Comparison of ENCODE assay signal across 8 cellular contexts in the genomic region with DNA sequence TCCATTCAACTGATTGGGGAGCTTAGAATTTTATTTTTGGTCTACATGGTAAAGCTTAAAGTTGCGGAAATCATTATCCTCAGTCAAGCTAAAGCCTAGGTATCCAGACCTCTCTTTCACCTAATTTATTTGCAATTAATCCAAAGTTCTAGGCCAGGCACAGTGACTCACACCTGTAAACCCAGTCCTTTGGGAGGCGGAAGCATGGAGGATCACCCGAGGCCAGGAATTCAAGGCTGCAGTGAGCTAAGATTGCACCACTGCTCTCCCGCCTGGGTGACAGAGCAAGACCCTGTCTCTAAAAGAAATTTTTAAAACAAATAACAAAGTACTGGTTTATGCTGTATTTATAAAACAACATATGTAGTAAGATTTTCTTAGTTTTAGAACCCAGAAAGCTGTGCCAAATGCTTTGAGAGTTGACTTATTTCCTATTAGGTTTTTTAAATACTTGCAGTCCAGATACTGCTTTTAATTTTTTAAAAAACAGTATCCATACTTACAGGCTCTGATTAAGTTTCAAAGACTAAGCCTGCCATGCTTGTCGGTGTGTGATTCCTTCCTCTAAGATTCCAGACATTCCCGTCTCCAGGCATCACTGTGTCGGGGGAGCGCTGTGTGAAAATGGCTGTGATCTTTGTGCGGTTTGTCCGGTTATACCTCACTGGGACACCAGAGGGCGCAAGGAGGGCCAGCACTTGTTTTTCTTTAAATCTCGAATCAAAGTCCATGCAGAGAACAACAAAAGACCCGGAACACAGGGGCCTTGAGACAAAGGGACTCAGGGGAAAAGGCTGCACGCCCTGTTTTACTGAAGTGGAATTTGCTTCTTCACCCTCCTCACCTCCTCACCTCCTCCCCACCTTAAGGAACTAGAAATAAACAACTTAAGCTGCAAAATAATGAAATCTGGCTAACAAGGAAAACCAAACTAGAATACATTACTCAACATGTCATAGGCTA. TPM values are rescaled to one million over a fixed set of nuclear protein-coding genes. Genes with fewer than 3 reads are reported as not detected.
DNase-seq lines count a peak whose midpoint lies in the region; ATAC-seq lines count a peak whose summit lies in the region.

No MANE protein-coding gene starts in this region.

- no peaks in the 10 kb centered on the region for H3K36me3 Mint-ChIP-seq in CD4-positive, CD25-positive, alpha-beta regulatory T cell
- H3K36me3 Mint-ChIP-seq in activated CD4-positive, alpha-beta memory T cell treated with anti-CD3 and anti-CD28 coated beads, Interleukin-2, amount 10 ng/mL, durations not matched to agents 7 days and 5 days (ENCODE audit: low read depth), result no peaks in the 10 kb centered on the region

- H3K4me3 ChIP-seq in CD4-positive, CD25-positive, alpha-beta regulatory T cell (ENCODE audit: low read depth, low read length), result peak overlapping the region; percentile 45

- H3K4me3 Mint-ChIP-seq in CD4-positive, CD25-positive, alpha-beta regulatory T cell, result peak overlapping the region in 2 of 4 donors; percentile 55 to 57
- H3K4me3 Mint-ChIP-seq in activated CD4-positive, alpha-beta memory T cell treated with anti-CD3 and anti-CD28 coated beads, Interleukin-2, amount 10 ng/mL, durations not matched to agents 7 days and 5 days, result peak overlapping the region; percentile 12

- peaks cover 4 to 11% (median 8%) of the 10 kb centered on the region in 4 donors for H3K4me1 Mint-ChIP-seq in CD4-positive, CD25-positive, alpha-beta regulatory T cell
- peaks cover 6% of the 10 kb centered on the region for H3K4me1 Mint-ChIP-seq in activated CD4-positive, alpha-beta memory T cell treated with anti-CD3 and anti-CD28 coated beads, Interleukin-2, amount 10 ng/mL, durations not matched to agents 7 days and 5 days

- H3K4me1 ChIP-seq in CD4-positive, CD25-positive, alpha-beta regulatory T cell (ENCODE audit: control insufficient read depth, insufficient read depth, low read length, poor library complexity, severe bottlenecking), result peaks cover 8% of the 10 kb centered on the region

- H3K9me3 ChIP-seq in CD4-positive, CD25-positive, alpha-beta regulatory T cell (ENCODE audit: control insufficient read depth in 2 of 2, low read length in 2 of 2), result no peaks in the 10 kb centered on the region

- CTCF ChIA-PET in activated CD4-positive, alpha-beta memory T cell treated with anti-CD3 and anti-CD28 coated beads, Interleukin-2, amount 10 ng/mL, durations not matched to agents 7 days and 5 days (lab: Charles Lee), result interaction anchor here (0.7 to 4.4 kb wide), 28 partner anchors 9 to 508 kb away, joined by 3 to 69 read pairs (median 4); partner anchors contain the start of genes SLC25A3 and TMPO

- H3K27me3 Mint-ChIP-seq in CD4-positive, CD25-positive, alpha-beta regulatory T cell, result no peaks in the 10 kb centered on the region
- peaks cover 9% of the 10 kb centered on the region for H3K27me3 Mint-ChIP-seq in activated CD4-positive, alpha-beta memory T cell treated with anti-CD3 and anti-CD28 coated beads, Interleukin-2, amount 10 ng/mL, durations not matched to agents 7 days and 5 days

- POLR2A ChIA-PET in activated CD4-positive, alpha-beta memory T cell treated with anti-CD3 and anti-CD28 coated beads, Interleukin-2, amount 10 ng/mL, durations not matched to agents 7 days and 5 days (lab: Charles Lee), result interaction anchor here (0.7 to 5.2 kb wide), 10 partner anchors 10 to 160 kb away, joined by 3 to 85 read pairs (median 7); partner anchors contain the start of genes SLC25A3 and TMPO

- peak; percentile 74 to 84 (median 82) for DNase-seq in CD4-positive, CD25-positive, alpha-beta regulatory T cell
- DNase-seq in NCI-H748 (lab: John Stamatoyannopoulos, UW; ENCODE audit: unreplicated experiment) (peak; percentile 91), medulla oblongata (ENCODE audit: extremely low spot score) (peak; percentile 95)
- peak; percentile 84 for DNase-seq in activated CD4-positive, alpha-beta memory T cell treated with anti-CD3 and anti-CD28 coated beads, Interleukin-2, amount 10 ng/mL, durations not matched to agents 7 days and 5 days
- DNase-seq in effector CD4-positive, alpha-beta T cell, result peak; percentile 77
- DNase-seq in stimulated activated CD8-positive, alpha-beta memory T cell treated with anti-CD3 and anti-CD28 coated beads, Interleukin-12 subunit alpha, Interleukin-12 subunit beta, amount 100 ng/mL, for 1 hour (ENCODE audit: low read depth), result peak; percentile 72

- peak; percentile 82 to 85 for ATAC-seq in CD4-positive, CD25-positive, alpha-beta regulatory T cell (ENCODE audit: low read depth in 2 of 2)
- peak; percentile 96 for ATAC-seq in GM19395 (IDR thresholded peaks at IDR 0.05; ENCODE audit: unreplicated experiment)
- peak; percentile 53 for ATAC-seq in HG03558 (IDR thresholded peaks at IDR 0.05; ENCODE audit: extremely low read depth, unreplicated experiment)

- H3K36me3 ChIP-seq in CD4-positive, CD25-positive, alpha-beta regulatory T cell (ENCODE audit: control insufficient read depth, insufficient read depth, low read length), result no peaks in the 10 kb centered on the region

- peak overlapping the region in 2 of 3 donors; percentile 92 to 93 for H3K27ac Mint-ChIP-seq in CD4-positive, CD25-positive, alpha-beta regulatory T cell
- H3K27ac Mint-ChIP-seq in activated CD4-positive, alpha-beta memory T cell treated with anti-CD3 and anti-CD28 coated beads, Interleukin-2, amount 10 ng/mL, durations not matched to agents 7 days and 5 days, result peak overlapping the region; percentile 78

- H3K9me3 Mint-ChIP-seq in CD4-positive, CD25-positive, alpha-beta regulatory T cell, result no peaks in the 10 kb centered on the region
- no peaks in the 10 kb centered on the region for H3K9me3 Mint-ChIP-seq in activated CD4-positive, alpha-beta memory T cell treated with anti-CD3 and anti-CD28 coated beads, Interleukin-2, amount 10 ng/mL, durations not matched to agents 7 days and 5 days

- peak overlapping the region; percentile 63 for H3K27ac ChIP-seq in CD4-positive, CD25-positive, alpha-beta regulatory T cell (ENCODE audit: insufficient read depth, low read length, poor library complexity, severe bottlenecking)

- H3K27me3 ChIP-seq in CD4-positive, CD25-positive, alpha-beta regulatory T cell (ENCODE audit: control insufficient read depth, insufficient read depth, low read length), result no peaks in the 10 kb centered on the region

RNA-seq across cellular contexts. Expression of gene TMPO, which starts 24.6 kb away (rescaled TPM):
- 105 TPM for total RNA-seq in CD4-positive, CD25-positive, alpha-beta regulatory T cell
- polyA plus RNA-seq in CD4-positive, CD25-positive, alpha-beta regulatory T cell, result 10 to 100 TPM; 40.3 to 65.7 (median 58.2) TPM
- 100 to 1,000 TPM; 315 to 320 TPM for total RNA-seq in activated CD4-positive, alpha-beta memory T cell treated with anti-CD3 and anti-CD28 coated beads, Interleukin-2, amount 10 ng/mL, durations not matched to agents 7 days and 5 days

Comparison
In these comparisons a context has a peak if more than half of its experiments do, and no peak if none do; other contexts are left out.
1. Peak in every context shown above with its lines: DNase-seq, ATAC-seq, H3K4me3 ChIP-seq and H3K27ac ChIP-seq.